Comparison of ENCODE assay signal across 26 cellular contexts in the genomic region with DNA sequence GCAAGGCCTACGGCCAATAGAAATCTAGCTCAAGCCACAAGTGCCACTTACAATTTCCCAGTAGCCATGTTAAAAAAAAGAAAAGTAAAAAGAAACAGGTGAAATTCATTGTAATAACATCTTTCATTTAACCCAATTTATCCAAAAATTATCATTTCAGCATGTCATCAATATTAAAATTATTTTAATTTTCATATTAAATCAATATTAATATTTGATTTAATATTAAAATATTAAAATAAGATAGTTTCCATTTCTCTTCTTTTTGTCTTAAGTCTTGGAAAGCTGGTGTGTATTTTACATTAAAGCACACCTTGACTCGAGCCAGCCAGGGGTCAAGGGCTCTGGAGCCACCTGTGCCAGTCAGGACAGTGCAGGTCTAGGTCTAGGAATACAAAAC. TPM values are rescaled to one million over a fixed set of nuclear protein-coding genes. Genes with fewer than 3 reads are reported as not detected.
"Had no signal": no experiment of that assay in that cellular context is flagged by ENCODE, and none has a peak within 500 bp of the region (broad histone marks: within the 10 kb centered on the region; RNA-seq: fewer than 3 reads in every experiment).

No MANE protein-coding gene starts in this region.

- FAIRE-seq: keratinocyte, urothelium cell line had no signal

- ATAC-seq: left colon; left lung; mucosa of descending colon; naive thymus-derived CD4-positive, alpha-beta T cell; natural killer cell treated with Interleukin-12 subunit alpha and Interleukin-12 subunit beta and Interleukin-15 and Interleukin-18, amount 100 ng/mL, for 72 hours; right lobe of liver; stimulated activated memory B cell treated with anti-CD40 and anti-IgM and Interleukin-4, amounts not matched to agents 10 μg/mL and 1 μg/mL and 100 μg/mL, for 72 hours; stimulated activated naive CD8-positive, alpha-beta T cell treated with anti-CD3 and anti-CD28 coated beads, Interleukin-15, amount 100 ng/mL, for 72 hours; upper lobe of right lung had no signal

- H3K27ac Mint-ChIP-seq: naive thymus-derived CD4-positive, alpha-beta T cell; natural killer cell treated with Interleukin-12 subunit alpha and Interleukin-12 subunit beta and Interleukin-15 and Interleukin-18, amount 100 ng/mL, for 72 hours; progenitor cell of endocrine pancreas; stimulated activated memory B cell treated with anti-CD40 and anti-IgM and Interleukin-4, amounts not matched to agents 10 μg/mL and 1 μg/mL and 100 μg/mL, for 72 hours; stimulated activated naive CD8-positive, alpha-beta T cell treated with anti-CD3 and anti-CD28 coated beads, Interleukin-15, amount 100 ng/mL, for 72 hours had no signal

- H3K9me3 Mint-ChIP-seq: naive thymus-derived CD4-positive, alpha-beta T cell; natural killer cell treated with Interleukin-12 subunit alpha and Interleukin-12 subunit beta and Interleukin-15 and Interleukin-18, amount 100 ng/mL, for 72 hours; stimulated activated naive CD8-positive, alpha-beta T cell treated with anti-CD3 and anti-CD28 coated beads, Interleukin-15, amount 100 ng/mL, for 72 hours had no signal

- H3K4me3 ChIP-seq: hepatocyte, left lung, lung, mucosa of descending colon, ovary, right atrium auricular region, right lobe of liver, smooth muscle cell, transverse colon, upper lobe of right lung had no signal

- H3K27me3 Mint-ChIP-seq: stimulated activated memory B cell treated with anti-CD40 and anti-IgM and Interleukin-4, amounts not matched to agents 10 μg/mL and 1 μg/mL and 100 μg/mL, for 72 hours had no signal

- H3K27me3 ChIP-seq: hepatocyte, ovary, right atrium auricular region, right lobe of liver, upper lobe of right lung had no signal

- DNase-seq: left colon; midbrain; mucosa of descending colon; naive thymus-derived CD4-positive, alpha-beta T cell; ovary; right lobe of liver; stimulated activated CD4-positive, alpha-beta T cell treated with anti-CD3 and anti-CD28 coated beads, Interleukin-1b, Interleukin-23, amount 100 ng/mL, for 48 hours; stimulated activated CD4-positive, alpha-beta T cell treated with anti-CD3 and anti-CD28 coated beads, Interleukin-2, amount 100 ng/mL, for 48 hours; stimulated activated CD4-positive, alpha-beta T cell treated with anti-CD3 and anti-CD28 coated beads, Interleukin-4, amount 100 ng/mL, for 4 hours; stimulated activated CD8-positive, alpha-beta memory T cell treated with anti-CD3 and anti-CD28 coated beads, Interleukin-4, amount 100 ng/mL, for 48 hours; stimulated activated naive CD4-positive, alpha-beta T cell treated with Interleukin-2 at 50 U/mL for 16 hours; stimulated activated naive CD8-positive, alpha-beta T cell treated with anti-CD3 and anti-CD28 coated beads, Interleukin-15, amount 100 ng/mL, for 72 hours; substantia nigra; transverse colon; upper lobe of right lung had no signal

- H3K79me2 ChIP-seq: hepatocyte had no signal

- H3K4me1 ChIP-seq: right atrium auricular region, right lobe of liver, transverse colon, upper lobe of right lung had no signal

- H3K36me3 Mint-ChIP-seq: naive thymus-derived CD4-positive, alpha-beta T cell; natural killer cell treated with Interleukin-12 subunit alpha and Interleukin-12 subunit beta and Interleukin-15 and Interleukin-18, amount 100 ng/mL, for 72 hours; stimulated activated memory B cell treated with anti-CD40 and anti-IgM and Interleukin-4, amounts not matched to agents 10 μg/mL and 1 μg/mL and 100 μg/mL, for 72 hours had no signal

- H3K9me3 ChIP-seq: left lung, mucosa of descending colon, ovary, right atrium auricular region, right lobe of liver, transverse colon, upper lobe of right lung had no signal

- H3K36me3 ChIP-seq: left lung, ovary, right atrium auricular region, right lobe of liver, transverse colon, upper lobe of right lung had no signal

- H3K4me3 Mint-ChIP-seq: naive thymus-derived CD4-positive, alpha-beta T cell; natural killer cell treated with Interleukin-12 subunit alpha and Interleukin-12 subunit beta and Interleukin-15 and Interleukin-18, amount 100 ng/mL, for 72 hours; stimulated activated memory B cell treated with anti-CD40 and anti-IgM and Interleukin-4, amounts not matched to agents 10 μg/mL and 1 μg/mL and 100 μg/mL, for 72 hours; stimulated activated naive CD8-positive, alpha-beta T cell treated with anti-CD3 and anti-CD28 coated beads, Interleukin-15, amount 100 ng/mL, for 72 hours had no signal

- H3K4me2 ChIP-seq: hepatocyte, smooth muscle cell had no signal

- H2AFZ ChIP-seq: hepatocyte had no signal

- H3K27ac ChIP-seq: hepatocyte, left lung, ovary, right atrium auricular region, right lobe of liver, transverse colon, upper lobe of right lung had no signal

RNA-seq across cellular contexts. Expression of a gene that starts 12.7 kb away (rescaled TPM):
- total RNA-seq: natural killer cell treated with Interleukin-12 subunit alpha and Interleukin-12 subunit beta and Interleukin-15 and Interleukin-18, amount 100 ng/mL, for 72 hours had no signal
- polyA plus RNA-seq: neural cell had no signal
